In genomic region chr20:53941680-53942079, GRCh38 we compare ENCODE assay signal across 13 cellular contexts.
DNase-seq lines count a peak whose midpoint lies in the region; ATAC-seq and TF ChIP-seq lines count a peak whose summit lies in the region.
"Had no signal": no experiment of that assay in that cellular context is flagged by ENCODE, and none has a peak within 500 bp of the region (broad histone marks: within the 10 kb centered on the region; RNA-seq: fewer than 3 reads in every experiment).

No MANE protein-coding gene starts in this region.

- H3K27ac ChIP-seq in A673 (ENCODE audit: low read depth, low read length, poor library complexity, severe bottlenecking) (peak overlapping the region; percentile 71), HCT116 (ENCODE audit: low read depth, low read length) (no peak overlapping the region), trophoblast cell (ENCODE audit: low read depth, low read length) (no peak overlapping the region)

- no peak for TF ChIP-seq POLR2A in HCT116 (IDR thresholded peaks at IDR 0.05; ENCODE audit: borderline replicate concordance, extremely low read depth, insufficient read depth, insufficient read length)

- no peak overlapping the region for H2AK5ac ChIP-seq in trophoblast cell (ENCODE audit: low read length)

- no peaks in the 10 kb centered on the region for H3K27me3 ChIP-seq in A673 (replicated peaks; ENCODE audit: insufficient read depth, low read depth, low read length, poor library complexity)
- no peaks in the 10 kb centered on the region for H3K27me3 ChIP-seq in HCT116 (ENCODE audit: insufficient read depth, low read length)
- no peaks in the 10 kb centered on the region for H3K27me3 ChIP-seq in trophoblast cell (ENCODE audit: insufficient read depth, low read length)
- H3K27me3 ChIP-seq: ovary, testis had no signal

- POLR2A ChIA-PET in A673 (lab: Charles Lee; ENCODE audit: low non-redundant PET) (no interaction called here), HCT116 (lab: Charles Lee) (no interaction called here)

- DNase-seq in A673 (ENCODE audit: low spot score) (no peak), HCT116 (ENCODE audit: low read depth, low spot score) (no peak), chondrocyte (ENCODE audit: low spot score) (no peak), neural crest cell (ENCODE audit: low read depth, low spot score) (no peak), sciatic nerve (ENCODE audit: low spot score) (no peak), trophoblast cell (no peak), NCI-H2227 treated with DMSO at 0.1 percent for 48 hours (lab: John Stamatoyannopoulos, UW) (no peak)
- DNase-seq: NCI-H1930; NK-92 treated with Interleukin-12 subunit alpha and Interleukin-12 subunit beta, amount 100 ng/mL, for 24 hours; stimulated activated CD4-positive, alpha-beta T cell treated with anti-CD3 and anti-CD28 coated beads, Interleukin-4, amount 100 ng/mL, for 4 hours; testis had no signal

- H2AFZ ChIP-seq in HCT116 (ENCODE audit: low read depth, low read length, poor library complexity, severe bottlenecking) = peak overlapping the region; percentile 37
- no peak overlapping the region for H2AFZ ChIP-seq in trophoblast cell (ENCODE audit: insufficient read depth, low read length, poor library complexity)

- no peak overlapping the region for H3K18ac ChIP-seq in trophoblast cell (ENCODE audit: low read length)

- WGBS in trophoblast cell (ENCODE audit: extremely low coverage, insufficient coverage, insufficient read length) = no CpG with 5 or more reads among the region's 1 CpG

- ATAC-seq in HCT116 (no peak), sciatic nerve (no peak), HG02588 (IDR thresholded peaks at IDR 0.05; ENCODE audit: unreplicated experiment) (no peak)

- no peaks in the 10 kb centered on the region for H3K9me3 Mint-ChIP-seq in chondrocyte (ENCODE audit: low read depth)
- H3K9me3 Mint-ChIP-seq in neural crest cell = no peaks in the 10 kb centered on the region

- H3K79me1 ChIP-seq in trophoblast cell (ENCODE audit: low read length) = peaks cover 5% of the 10 kb centered on the region

- no peak overlapping the region for H3K14ac ChIP-seq in trophoblast cell (ENCODE audit: low read length)

- peaks cover 25% of the 10 kb centered on the region for H3K4me1 Mint-ChIP-seq in chondrocyte (ENCODE audit: low read depth)
- peaks cover 44% of the 10 kb centered on the region for H3K4me1 Mint-ChIP-seq in neural crest cell

- H3K36me3 Mint-ChIP-seq in chondrocyte (ENCODE audit: low read depth) (no peaks in the 10 kb centered on the region), neural crest cell (ENCODE audit: low read depth) (no peaks in the 10 kb centered on the region)

- H2BK120ac ChIP-seq in trophoblast cell (ENCODE audit: insufficient read depth, low read length, poor library complexity) = no peak overlapping the region

- no peaks in the 10 kb centered on the region for H4K20me1 ChIP-seq in HCT116 (ENCODE audit: insufficient read depth)

- RAD21 ChIA-PET in HCT116 (lab: Charles Lee; ENCODE audit: low non-redundant PET in 1 of 2, low total read pairs in 2 of 2, uncharacterized antibody in 2 of 2, unreplicated experiment in 2 of 2) = no interaction called here

- no peak overlapping the region for H4K12ac ChIP-seq in trophoblast cell (ENCODE audit: low read depth, low read length)

- no peak for TF ChIP-seq CTCF in A673 (conservative IDR thresholded peaks at IDR 0.05; ENCODE audit: low read depth, low read length)
- TF ChIP-seq CTCF in HCT116 (IDR thresholded peaks at IDR 0.05 in 2 of 3, conservative IDR thresholded peaks at IDR 0.05 in 1 of 3; ENCODE audit: borderline replicate concordance in 1 of 3, insufficient read depth in 1 of 3, low read depth in 2 of 3, low read length in 2 of 3) = no peak
- no peak for TF ChIP-seq CTCF in chondrocyte (IDR thresholded peaks at IDR 0.05)
- no peak for TF ChIP-seq CTCF in neural crest cell (conservative IDR thresholded peaks at IDR 0.05)

- no TSS peak for BruUV-seq in A673 (replicated peaks; lab: Mats Ljungman, UMichigan)
- BruUV-seq in HCT116 (replicated peaks; lab: Mats Ljungman, UMichigan) = no TSS peak

- intact Hi-C loops in A673 (cut with micrococcal nuclease; ENCODE audit: unreplicated experiment) (loop anchor here (5.0 to 10.0 kb wide), 4 partner anchors 121 to 797 kb away; no protein-coding TSS in a partner anchor), HCT116 (cut with micrococcal nuclease) (loop anchor here (2.0 to 10.0 kb wide), 4 partner anchors 121 to 717 kb away; no protein-coding TSS in a partner anchor), sciatic nerve (cut with DNase I) (loop anchor here (10.0 kb wide), 1 partner anchor 123 kb away; no protein-coding TSS in a partner anchor)

- no peaks in the 10 kb centered on the region for H3K27me3 Mint-ChIP-seq in chondrocyte (ENCODE audit: low read depth)
- no peaks in the 10 kb centered on the region for H3K27me3 Mint-ChIP-seq in neural crest cell (ENCODE audit: low read depth)

- H3K27ac Mint-ChIP-seq in chondrocyte (ENCODE audit: unreplicated experiment) (peak overlapping the region; percentile 34), neural crest cell (ENCODE audit: unreplicated experiment) (peak overlapping the region; percentile 1)

- no peak overlapping the region for H3K23ac ChIP-seq in trophoblast cell (ENCODE audit: low read length)

- no peak overlapping the region for H4K91ac ChIP-seq in trophoblast cell (ENCODE audit: low read depth, low read length)

- no peak overlapping the region for H2BK5ac ChIP-seq in trophoblast cell (ENCODE audit: low read depth, low read length, poor library complexity)

- no peak overlapping the region for H4K8ac ChIP-seq in trophoblast cell (ENCODE audit: low read depth, low read length)

- no peaks in the 10 kb centered on the region for H3K9me3 ChIP-seq in A673 (ENCODE audit: low read depth, low read length, poor library complexity, severe bottlenecking)
- no peaks in the 10 kb centered on the region for H3K9me3 ChIP-seq in HCT116 (ENCODE audit: control insufficient read depth in 1 of 2, insufficient read depth in 1 of 2, low read depth in 1 of 2, low read length in 2 of 2)
- peaks cover 2% of the 10 kb centered on the region for H3K9me3 ChIP-seq in trophoblast cell (ENCODE audit: insufficient read depth, low read depth, low read length)
- H3K9me3 ChIP-seq: ovary, testis had no signal

- H3K4ac ChIP-seq in trophoblast cell (ENCODE audit: low read depth, low read length) = no peak overlapping the region

- H2BK12ac ChIP-seq in trophoblast cell (ENCODE audit: low read length) = no peak overlapping the region

- CTCF ChIA-PET in A673 (lab: Charles Lee) = no interaction called here
- CTCF ChIA-PET in HCT116 (lab: Charles Lee) = interaction anchor here (1.5 kb wide), 1 partner anchor 394 kb away, joined by 4 read pairs; no protein-coding TSS in a partner anchor

- H3K36me3 ChIP-seq in A673 (ENCODE audit: insufficient read depth, low read length, poor library complexity, severe bottlenecking) (no peaks in the 10 kb centered on the region), HCT116 (ENCODE audit: control insufficient read depth in 1 of 2, insufficient read depth in 2 of 2, low read length in 2 of 2) (no peaks in the 10 kb centered on the region), trophoblast cell (ENCODE audit: control insufficient read depth in 1 of 2, insufficient read depth in 2 of 2, low read length in 2 of 2) (no peaks in the 10 kb centered on the region)
- H3K36me3 ChIP-seq: ovary had no signal

- no peak overlapping the region for H3K9ac ChIP-seq in HCT116 (ENCODE audit: low read length)
- H3K9ac ChIP-seq in trophoblast cell (ENCODE audit: low read length) = no peak overlapping the region

- H3K4me3 Mint-ChIP-seq in chondrocyte (ENCODE audit: unreplicated experiment) (no peak overlapping the region), neural crest cell (peak overlapping the region; percentile 44)

- no peak overlapping the region for H3K4me2 ChIP-seq in HCT116 (ENCODE audit: low read length)
- no peak overlapping the region for H3K4me2 ChIP-seq in trophoblast cell (ENCODE audit: low read length)

- H3K79me2 ChIP-seq in HCT116 (ENCODE audit: insufficient read depth, low read length) (no peaks in the 10 kb centered on the region), trophoblast cell (ENCODE audit: control insufficient read depth, insufficient read depth, low read length, poor library complexity) (no peaks in the 10 kb centered on the region)

- H3K4me3 ChIP-seq in A673 (ENCODE audit: low read depth, low read length, poor library complexity, severe bottlenecking) = no peak overlapping the region
- no peak overlapping the region for H3K4me3 ChIP-seq in HCT116 (replicated peaks in 1 of 2; ENCODE audit: low read depth in 1 of 2, low read length in 2 of 2)
- no peak overlapping the region for H3K4me3 ChIP-seq in trophoblast cell (ENCODE audit: low read depth, low read length)
- H3K4me3 ChIP-seq: ovary, testis had no signal

- no peaks in the 10 kb centered on the region for H3K9me2 ChIP-seq in HCT116 (ENCODE audit: insufficient read depth)

- peaks cover 55% of the 10 kb centered on the region for H3K4me1 ChIP-seq in A673 (ENCODE audit: insufficient read depth, low read length, poor library complexity, severe bottlenecking)
- H3K4me1 ChIP-seq in HCT116 (ENCODE audit: control insufficient read depth in 1 of 2, insufficient read depth in 2 of 2, low read length in 2 of 2) = peaks cover 0 to 22% of the 10 kb centered on the region in 2 experiments; a peak in 2 of 4 replicates
- H3K4me1 ChIP-seq in trophoblast cell (ENCODE audit: control insufficient read depth in 1 of 2, insufficient read depth in 2 of 2, low read length in 2 of 2) = peaks cover 11 to 23% of the 10 kb centered on the region in 2 experiments

- TF ChIP-seq RAD21 in HCT116 (IDR thresholded peaks at IDR 0.05; ENCODE audit: low read depth) = no peak

TF ChIP-seq in HCT116, 20 proteins besides CTCF, POLR2A, EP300 and RAD21 (continues in another document):
- TF ChIP-seq ATF3 (IDR thresholded peaks at IDR 0.05) = no peak
